ENCODE assay signal across 1 cellular context in genomic region chr1:218409946-218410510, GRCh38.
TF ChIP-seq lines count a peak whose summit lies in the region.

No MANE protein-coding gene starts in this region.

TF ChIP-seq in SK-N-SH treated with all-trans-retinoic acid at 6 μM for 48 hours, 23 proteins besides CTCF, POLR2A, EP300 and RAD21 (continued from another document):
- TF ChIP-seq POU6F1 (CRISPR knock-in tag; IDR thresholded peaks at IDR 0.05; ENCODE audit: borderline replicate concordance, low read depth) (no peak), ZFP30 (CRISPR knock-in tag; IDR thresholded peaks at IDR 0.05) (no peak)
